In the genomic region with DNA sequence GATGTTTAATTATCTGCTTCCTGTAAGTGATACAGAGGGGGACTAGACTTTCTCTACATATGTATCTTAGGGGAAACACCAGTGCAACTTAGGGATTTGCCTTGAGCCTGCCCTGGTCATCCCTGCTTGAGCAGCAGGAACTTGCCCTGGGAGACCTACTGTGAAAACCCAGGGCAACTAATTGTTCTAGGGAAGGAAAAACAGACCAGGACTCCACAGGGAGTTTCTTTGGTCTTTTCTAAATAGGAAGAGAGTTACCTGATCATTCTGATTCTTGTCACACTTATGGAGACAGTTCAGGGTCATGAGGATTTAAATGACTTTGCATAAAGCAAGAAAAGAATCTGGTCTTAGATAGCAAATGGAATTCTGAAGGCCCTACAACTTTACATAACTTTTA, we compare ENCODE assay signal across 1 cellular context.
A peak's percentile ranks its signal among the peaks of the same experiment; 100 is the strongest.
TF ChIP-seq lines count a peak whose summit lies in the region.

No MANE protein-coding gene starts in this region.

TF ChIP-seq in H1, 55 proteins besides CTCF, POLR2A, EP300 and RAD21:
- TF ChIP-seq, protein P1, sequence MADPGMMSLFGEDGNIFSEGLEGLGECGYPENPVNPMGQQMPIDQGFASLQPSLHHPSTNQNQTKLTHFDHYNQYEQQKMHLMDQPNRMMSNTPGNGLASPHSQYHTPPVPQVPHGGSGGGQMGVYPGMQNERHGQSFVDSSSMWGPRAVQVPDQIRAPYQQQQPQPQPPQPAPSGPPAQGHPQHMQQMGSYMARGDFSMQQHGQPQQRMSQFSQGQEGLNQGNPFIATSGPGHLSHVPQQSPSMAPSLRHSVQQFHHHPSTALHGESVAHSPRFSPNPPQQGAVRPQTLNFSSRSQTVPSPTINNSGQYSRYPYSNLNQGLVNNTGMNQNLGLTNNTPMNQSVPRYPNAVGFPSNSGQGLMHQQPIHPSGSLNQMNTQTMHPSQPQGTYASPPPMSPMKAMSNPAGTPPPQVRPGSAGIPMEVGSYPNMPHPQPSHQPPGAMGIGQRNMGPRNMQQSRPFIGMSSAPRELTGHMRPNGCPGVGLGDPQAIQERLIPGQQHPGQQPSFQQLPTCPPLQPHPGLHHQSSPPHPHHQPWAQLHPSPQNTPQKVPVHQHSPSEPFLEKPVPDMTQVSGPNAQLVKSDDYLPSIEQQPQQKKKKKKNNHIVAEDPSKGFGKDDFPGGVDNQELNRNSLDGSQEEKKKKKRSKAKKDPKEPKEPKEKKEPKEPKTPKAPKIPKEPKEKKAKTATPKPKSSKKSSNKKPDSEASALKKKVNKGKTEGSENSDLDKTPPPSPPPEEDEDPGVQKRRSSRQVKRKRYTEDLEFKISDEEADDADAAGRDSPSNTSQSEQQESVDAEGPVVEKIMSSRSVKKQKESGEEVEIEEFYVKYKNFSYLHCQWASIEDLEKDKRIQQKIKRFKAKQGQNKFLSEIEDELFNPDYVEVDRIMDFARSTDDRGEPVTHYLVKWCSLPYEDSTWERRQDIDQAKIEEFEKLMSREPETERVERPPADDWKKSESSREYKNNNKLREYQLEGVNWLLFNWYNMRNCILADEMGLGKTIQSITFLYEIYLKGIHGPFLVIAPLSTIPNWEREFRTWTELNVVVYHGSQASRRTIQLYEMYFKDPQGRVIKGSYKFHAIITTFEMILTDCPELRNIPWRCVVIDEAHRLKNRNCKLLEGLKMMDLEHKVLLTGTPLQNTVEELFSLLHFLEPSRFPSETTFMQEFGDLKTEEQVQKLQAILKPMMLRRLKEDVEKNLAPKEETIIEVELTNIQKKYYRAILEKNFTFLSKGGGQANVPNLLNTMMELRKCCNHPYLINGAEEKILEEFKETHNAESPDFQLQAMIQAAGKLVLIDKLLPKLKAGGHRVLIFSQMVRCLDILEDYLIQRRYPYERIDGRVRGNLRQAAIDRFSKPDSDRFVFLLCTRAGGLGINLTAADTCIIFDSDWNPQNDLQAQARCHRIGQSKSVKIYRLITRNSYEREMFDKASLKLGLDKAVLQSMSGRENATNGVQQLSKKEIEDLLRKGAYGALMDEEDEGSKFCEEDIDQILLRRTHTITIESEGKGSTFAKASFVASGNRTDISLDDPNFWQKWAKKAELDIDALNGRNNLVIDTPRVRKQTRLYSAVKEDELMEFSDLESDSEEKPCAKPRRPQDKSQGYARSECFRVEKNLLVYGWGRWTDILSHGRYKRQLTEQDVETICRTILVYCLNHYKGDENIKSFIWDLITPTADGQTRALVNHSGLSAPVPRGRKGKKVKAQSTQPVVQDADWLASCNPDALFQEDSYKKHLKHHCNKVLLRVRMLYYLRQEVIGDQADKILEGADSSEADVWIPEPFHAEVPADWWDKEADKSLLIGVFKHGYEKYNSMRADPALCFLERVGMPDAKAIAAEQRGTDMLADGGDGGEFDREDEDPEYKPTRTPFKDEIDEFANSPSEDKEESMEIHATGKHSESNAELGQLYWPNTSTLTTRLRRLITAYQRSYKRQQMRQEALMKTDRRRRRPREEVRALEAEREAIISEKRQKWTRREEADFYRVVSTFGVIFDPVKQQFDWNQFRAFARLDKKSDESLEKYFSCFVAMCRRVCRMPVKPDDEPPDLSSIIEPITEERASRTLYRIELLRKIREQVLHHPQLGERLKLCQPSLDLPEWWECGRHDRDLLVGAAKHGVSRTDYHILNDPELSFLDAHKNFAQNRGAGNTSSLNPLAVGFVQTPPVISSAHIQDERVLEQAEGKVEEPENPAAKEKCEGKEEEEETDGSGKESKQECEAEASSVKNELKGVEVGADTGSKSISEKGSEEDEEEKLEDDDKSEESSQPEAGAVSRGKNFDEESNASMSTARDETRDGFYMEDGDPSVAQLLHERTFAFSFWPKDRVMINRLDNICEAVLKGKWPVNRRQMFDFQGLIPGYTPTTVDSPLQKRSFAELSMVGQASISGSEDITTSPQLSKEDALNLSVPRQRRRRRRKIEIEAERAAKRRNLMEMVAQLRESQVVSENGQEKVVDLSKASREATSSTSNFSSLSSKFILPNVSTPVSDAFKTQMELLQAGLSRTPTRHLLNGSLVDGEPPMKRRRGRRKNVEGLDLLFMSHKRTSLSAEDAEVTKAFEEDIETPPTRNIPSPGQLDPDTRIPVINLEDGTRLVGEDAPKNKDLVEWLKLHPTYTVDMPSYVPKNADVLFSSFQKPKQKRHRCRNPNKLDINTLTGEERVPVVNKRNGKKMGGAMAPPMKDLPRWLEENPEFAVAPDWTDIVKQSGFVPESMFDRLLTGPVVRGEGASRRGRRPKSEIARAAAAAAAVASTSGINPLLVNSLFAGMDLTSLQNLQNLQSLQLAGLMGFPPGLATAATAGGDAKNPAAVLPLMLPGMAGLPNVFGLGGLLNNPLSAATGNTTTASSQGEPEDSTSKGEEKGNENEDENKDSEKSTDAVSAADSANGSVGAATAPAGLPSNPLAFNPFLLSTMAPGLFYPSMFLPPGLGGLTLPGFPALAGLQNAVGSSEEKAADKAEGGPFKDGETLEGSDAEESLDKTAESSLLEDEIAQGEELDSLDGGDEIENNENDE (IDR thresholded peaks at IDR 0.05; ENCODE audit: insufficient replicate concordance, low read length) = peak; percentile 73
- TF ChIP-seq GTF2F1 (IDR thresholded peaks at IDR 0.05; ENCODE audit: borderline replicate concordance, low read depth, low read length) (no peak), CHD1 (IDR thresholded peaks at IDR 0.05; ENCODE audit: low read depth, low read length) (no peak), HDAC2 (IDR thresholded peaks at IDR 0.05; ENCODE audit: borderline replicate concordance in 1 of 2, low read depth in 2 of 2, low read length in 2 of 2) (0 out of 4 replicates have a peak, but pooled peaks of 1 of the 2 experiments have one; percentile 3), NANOG (IDR thresholded peaks at IDR 0.05; ENCODE audit: insufficient read depth, low read depth, low read length, poor library complexity, severe bottlenecking) (peak; percentile 58), ZNF274 (IDR thresholded peaks at IDR 0.05; ENCODE audit: borderline replicate concordance, extremely low read depth, low read length) (no peak), TBP (IDR thresholded peaks at IDR 0.05; ENCODE audit: low read depth, low read length) (no peak)
